In genomic region chr12:124391340-124392261, GRCh38 we compare ENCODE assay signal across 8 cellular contexts.
DNase-seq lines count a peak whose midpoint lies in the region; ATAC-seq and TF ChIP-seq lines count a peak whose summit lies in the region.

No MANE protein-coding gene starts in this region.

- H3K79me2 ChIP-seq in trophoblast cell (ENCODE audit: control insufficient read depth, insufficient read depth, low read length, poor library complexity): peaks cover 14% of the 10 kb centered on the region

- no peak overlapping the region for H3K9ac ChIP-seq in trophoblast cell (ENCODE audit: low read length)

- no peak for TF ChIP-seq CTCF in NB4 (IDR thresholded peaks at IDR 0.05; ENCODE audit: low read depth, low read length)
- no peak for TF ChIP-seq CTCF in esophagus muscularis mucosa (IDR thresholded peaks at IDR 0.05)

- peak overlapping the region; percentile 9 for H3K4ac ChIP-seq in trophoblast cell (ENCODE audit: low read depth, low read length)

- no peak overlapping the region for H3K18ac ChIP-seq in trophoblast cell (ENCODE audit: low read length)

- peak; percentile 66 for ATAC-seq in GM21529 (IDR thresholded peaks at IDR 0.05; ENCODE audit: unreplicated experiment)

- H3K27ac ChIP-seq in esophagus muscularis mucosa (replicated peaks in 1 of 4): peak overlapping the region; percentile 95 to 98 (median 96)
- peak overlapping the region; percentile 13 for H3K27ac ChIP-seq in trophoblast cell (ENCODE audit: low read depth, low read length)

- H3K36me3 ChIP-seq in esophagus muscularis mucosa: peaks cover 0 to 28% (median 19%) of the 10 kb centered on the region in 4 donors
- peaks cover 24 to 30% of the 10 kb centered on the region in 2 experiments for H3K36me3 ChIP-seq in trophoblast cell (ENCODE audit: control insufficient read depth in 1 of 2, insufficient read depth in 2 of 2, low read length in 2 of 2)

- WGBS in esophagus muscularis mucosa: 64% methylated on average over 28 of the region's 35 CpGs
- WGBS in trophoblast cell (ENCODE audit: extremely low coverage, insufficient coverage, insufficient read length): no CpG with 5 or more reads among the region's 35 CpGs

- TF ChIP-seq EP300 in esophagus muscularis mucosa (IDR thresholded peaks at IDR 0.05): no peak

- intact Hi-C loops in esophagus muscularis mucosa (cut with DNase I): no loop called here

- peaks cover 27% of the 10 kb centered on the region for H3K79me1 ChIP-seq in trophoblast cell (ENCODE audit: low read length)

- TF ChIP-seq POLR2A in NB4 (IDR thresholded peaks at IDR 0.05; ENCODE audit: extremely low read depth, insufficient read length): no peak
- no peak for TF ChIP-seq POLR2A in esophagus muscularis mucosa (IDR thresholded peaks at IDR 0.05; ENCODE audit: low read depth)

- H3K14ac ChIP-seq in trophoblast cell (ENCODE audit: low read length): peak overlapping the region; percentile 11

- H3K9me3 ChIP-seq in esophagus muscularis mucosa (no peaks in the 10 kb centered on the region), trophoblast cell (ENCODE audit: insufficient read depth, low read depth, low read length) (peaks cover 6% of the 10 kb centered on the region)

- H2AFZ ChIP-seq in trophoblast cell (ENCODE audit: insufficient read depth, low read length, poor library complexity): no peak overlapping the region

- peaks cover 0 to 2% (median 0%) of the 10 kb centered on the region in 4 donors for H3K27me3 ChIP-seq in esophagus muscularis mucosa
- H3K27me3 ChIP-seq in trophoblast cell (ENCODE audit: insufficient read depth, low read length): no peaks in the 10 kb centered on the region

- no peak overlapping the region for H3K4me2 ChIP-seq in trophoblast cell (ENCODE audit: low read length)

- H4K91ac ChIP-seq in trophoblast cell (ENCODE audit: low read depth, low read length): peak overlapping the region; percentile 58

- peak overlapping the region; percentile 51 for H4K8ac ChIP-seq in trophoblast cell (ENCODE audit: low read depth, low read length)

- H3K23ac ChIP-seq in trophoblast cell (ENCODE audit: low read length): no peak overlapping the region

- peak overlapping the region; percentile 26 for H2BK12ac ChIP-seq in trophoblast cell (ENCODE audit: low read length)

- H2AK5ac ChIP-seq in trophoblast cell (ENCODE audit: low read length): peak overlapping the region; percentile 9

- peak overlapping the region; percentile 48 for H3K4me3 ChIP-seq in NB4 (ENCODE audit: low read depth, low read length)
- peak overlapping the region in 1 of 4 donors; percentile 27 for H3K4me3 ChIP-seq in esophagus muscularis mucosa
- no peak overlapping the region for H3K4me3 ChIP-seq in trophoblast cell (ENCODE audit: low read depth, low read length)

- no peak overlapping the region for H2BK5ac ChIP-seq in trophoblast cell (ENCODE audit: low read depth, low read length, poor library complexity)

- no peak overlapping the region for H4K12ac ChIP-seq in trophoblast cell (ENCODE audit: low read depth, low read length)

- peaks cover 98 to 100% (median 100%) of the 10 kb centered on the region in 4 donors for H3K4me1 ChIP-seq in esophagus muscularis mucosa
- peaks cover 35 to 53% of the 10 kb centered on the region in 2 experiments for H3K4me1 ChIP-seq in trophoblast cell (ENCODE audit: control insufficient read depth in 1 of 2, insufficient read depth in 2 of 2, low read length in 2 of 2)

- DNase-seq in CD1c-positive myeloid dendritic cell (ENCODE audit: extremely low spot score) (peak; percentile 94), NB4 (ENCODE audit: low read depth) (peak; percentile 96), esophagus muscularis mucosa (ENCODE audit: extremely low spot score) (no peak), trophoblast cell (peak; percentile 36), ureter (ENCODE audit: low spot score) (no peak), NCI-H2196 treated with DMSO at 0.1 percent for 48 hours (lab: John Stamatoyannopoulos, UW; ENCODE audit: unreplicated experiment) (no peak)
- DNase-seq in activated CD8-positive, alpha-beta memory T cell treated with anti-CD3 and anti-CD28 coated beads for 48 hours (ENCODE audit: low read depth in 2 of 3, low spot score in 2 of 3): peak in 2 of 3 experiments; percentile 10 to 24

- no peak overlapping the region for H2BK120ac ChIP-seq in trophoblast cell (ENCODE audit: insufficient read depth, low read length, poor library complexity)

Comparison
In these comparisons a context has a peak if more than half of its experiments do, and no peak if none do; other contexts are left out.
1. DNase-seq: peak in CD1c-positive myeloid dendritic cell (single experiment), NB4 (single experiment), activated CD8-positive, alpha-beta memory T cell treated with anti-CD3 and anti-CD28 coated beads for 48 hours (2 of 3) and trophoblast cell (2 of 2); none in esophagus muscularis mucosa (single experiment), ureter (single experiment) and NCI-H2196 treated with DMSO at 0.1 percent for 48 hours (single experiment).